15 cellular contexts compared by ENCODE assay signal in the genomic region with DNA sequence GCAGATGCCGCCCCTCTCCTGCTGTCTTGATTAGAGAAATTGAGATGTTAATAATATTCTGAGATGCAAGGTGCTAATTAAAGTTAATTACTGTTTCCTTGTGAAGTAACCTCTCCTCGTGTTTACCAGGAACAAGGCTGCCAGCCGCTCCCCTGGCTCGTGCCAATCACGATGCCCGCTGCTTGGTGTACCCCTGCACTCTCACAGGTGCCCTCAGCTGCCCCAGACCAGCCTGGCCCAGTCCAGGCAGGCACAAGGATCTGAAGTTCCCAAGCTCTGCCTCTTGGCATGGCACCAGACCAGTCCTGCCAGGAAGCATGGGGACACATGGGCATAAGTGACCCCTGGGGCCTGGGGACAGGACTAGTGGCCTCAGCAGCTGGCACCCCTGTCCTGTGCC. TPM values are rescaled to one million over a fixed set of nuclear protein-coding genes. Genes with fewer than 3 reads are reported as not detected.
DNase-seq lines count a peak whose midpoint lies in the region; ATAC-seq and TF ChIP-seq lines count a peak whose summit lies in the region.
"Had no signal": no experiment of that assay in that cellular context is flagged by ENCODE, and none has a peak within 500 bp of the region (broad histone marks: within the 10 kb centered on the region; RNA-seq: fewer than 3 reads in every experiment).

No MANE protein-coding gene starts in this region.

- no peaks in the 10 kb centered on the region for H3K27me3 ChIP-seq in colonic mucosa
- H3K27me3 ChIP-seq in tibial nerve = no peaks in the 10 kb centered on the region
- H3K27me3 ChIP-seq: adrenal gland had no signal

- TF ChIP-seq EP300 in tibial nerve (IDR thresholded peaks at IDR 0.05) = peak in 1 of 2 donors; percentile 38

- H3K4me1 ChIP-seq in colonic mucosa (peaks cover 6% of the 10 kb centered on the region), mucosa of descending colon (ENCODE audit: low read depth) (peaks cover 48% of the 10 kb centered on the region), tibial nerve (peaks cover 0 to 50% (median 15%) of the 10 kb centered on the region in 4 donors)

- no peak for TF ChIP-seq POLR2A in tibial nerve (IDR thresholded peaks at IDR 0.05)

- intact Hi-C loops in colonic mucosa (cut with DNase I) = loop anchor here (5.0 kb wide), 1 partner anchor 36 kb away; a partner anchor contains a TSS
- intact Hi-C loops in mucosa of descending colon (cut with DNase I, micrococcal nuclease) = no loop called here

- peak; percentile 71 for DNase-seq in NCI-H2196 (lab: John Stamatoyannopoulos, UW; ENCODE audit: unreplicated experiment)
- no peak for DNase-seq in NCI-H2196 treated with DMSO at 0.1 percent for 48 hours (lab: John Stamatoyannopoulos, UW; ENCODE audit: unreplicated experiment)
- DNase-seq in colonic mucosa = peak; percentile 83
- peak; percentile 76 to 89 (median 81) for DNase-seq in mucosa of descending colon
- DNase-seq in tibial nerve (ENCODE audit: low spot score in 2 of 2) = no peak
- DNase-seq in D341Med (ENCODE audit: low spot score) = no peak
- no peak for DNase-seq in KG1 (lab: John Stamatoyannopoulos, UW)
- DNase-seq: activated CD4-positive, alpha-beta T cell treated with anti-CD3 and anti-CD28 coated beads, Interleukin-2, amount 10 ng/mL, durations not matched to agents 24 days and 14 days; activated T-cell treated with anti-CD3 and anti-CD28 coated beads, Interleukin-2, amount 50 U/mL, for 4 hours; adrenal gland; NCI-H446 treated with DMSO at 0.1 percent for 48 hours; nephron progenitor cell; T-helper 17 cell had no signal

- H3K36me3 ChIP-seq in colonic mucosa (no peaks in the 10 kb centered on the region), mucosa of descending colon (ENCODE audit: low read depth) (no peaks in the 10 kb centered on the region), tibial nerve (no peaks in the 10 kb centered on the region)
- H3K36me3 ChIP-seq: adrenal gland had no signal

- peak overlapping the region; percentile 86 for H3K27ac ChIP-seq in colonic mucosa
- peak overlapping the region in 3 of 4 donors; percentile 51 to 84 (median 66) for H3K27ac ChIP-seq in tibial nerve

- ATAC-seq in mucosa of descending colon (peak; percentile 67), GM21367 (IDR thresholded peaks at IDR 0.05; ENCODE audit: unreplicated experiment) (no peak)
- ATAC-seq: activated T-cell treated with anti-CD3 and anti-CD28 coated beads, Interleukin-2, amount 50 U/mL, for 4 hours; T-helper 17 cell had no signal

- TF ChIP-seq CTCF in colonic mucosa (IDR thresholded peaks at IDR 0.05) = no peak
- no peak for TF ChIP-seq CTCF in mucosa of descending colon (IDR thresholded peaks at IDR 0.05)
- no peak for TF ChIP-seq CTCF in tibial nerve (IDR thresholded peaks at IDR 0.05)

- H3K9ac ChIP-seq in colonic mucosa (ENCODE audit: low read depth in 2 of 2, low read length in 2 of 2) = peak overlapping the region in 1 of 2 donors; percentile 95

- 66 to 67% methylated on average over 6 of the region's 6 CpGs for WGBS in tibial nerve, 2 donors

- no peaks in the 10 kb centered on the region for H3K9me3 ChIP-seq in colonic mucosa
- no peaks in the 10 kb centered on the region for H3K9me3 ChIP-seq in mucosa of descending colon
- H3K9me3 ChIP-seq in tibial nerve = no peaks in the 10 kb centered on the region
- H3K9me3 ChIP-seq: adrenal gland had no signal

- H3K4me3 ChIP-seq in colonic mucosa (no peak overlapping the region), mucosa of descending colon (no peak overlapping the region), tibial nerve (no peak overlapping the region)
- H3K4me3 ChIP-seq: adrenal gland, smooth muscle cell had no signal

RNA-seq across cellular contexts. Expression of a gene that starts 36.4 kb away (rescaled TPM):
- total RNA-seq in colonic mucosa = 100 to 1,000 TPM in 1 of 2 donors, 10 to 100 TPM in 1; 97.3 to 105 TPM
- 100 to 1,000 TPM in 2 of 3 donors, 10 to 100 TPM in 1; 75.1 to 159 (median 127) TPM for total RNA-seq in mucosa of descending colon
- total RNA-seq in tibial nerve = 10 to 100 TPM; 19.9 to 55.5 (median 44.9) TPM
- total RNA-seq: activated CD4-positive, alpha-beta T cell treated with anti-CD3 and anti-CD28 coated beads, Interleukin-2, amount 10 ng/mL, durations not matched to agents 24 days and 14 days had no signal

Comparison
In these comparisons a context has a peak if more than half of its experiments do, and no peak if none do; other contexts are left out.
1. DNase-seq: peak in NCI-H2196 (single experiment), colonic mucosa (single experiment) and mucosa of descending colon (3 of 3); none in NCI-H2196 treated with DMSO at 0.1 percent for 48 hours (single experiment), tibial nerve (0 of 2), D341Med (single experiment) and KG1 (single experiment).